16 cellular contexts compared by ENCODE assay signal in genomic region chr16:85472514-85472913, GRCh38.
A peak's percentile ranks its signal among the peaks of the same experiment; 100 is the strongest.
DNase-seq lines count a peak whose midpoint lies in the region; ATAC-seq and TF ChIP-seq lines count a peak whose summit lies in the region.
"Had no signal": no experiment of that assay in that cellular context is flagged by ENCODE, and none has a peak within 500 bp of the region (broad histone marks: within the 10 kb centered on the region; RNA-seq: fewer than 3 reads in every experiment).

No MANE protein-coding gene starts in this region.

- peak overlapping the region; percentile 23; the same call in 1 of the 2 replicates for H3K4me3 ChIP-seq in PC-9
- no peak overlapping the region for H3K4me3 ChIP-seq in lower lobe of right lung
- H3K4me3 ChIP-seq in prostate gland = no peak overlapping the region

- H4K20me1 ChIP-seq in PC-9 (ENCODE audit: insufficient read depth) = no peaks in the 10 kb centered on the region

- ATAC-seq in lower lobe of right lung = no peak
- no peak for ATAC-seq in stimulated activated naive CD8-positive, alpha-beta T cell treated with anti-CD3 and anti-CD28 coated beads, Interleukin-15, amount 100 ng/mL, for 72 hours
- ATAC-seq: Panc1, Right ventricle myocardium inferior had no signal

- intact Hi-C loops in PC-9 (cut with micrococcal nuclease; ENCODE audit: unreplicated experiment) = loop anchor here (1.0 to 5.0 kb wide), 6 partner anchors 20 to 138 kb away; no protein-coding TSS in a partner anchor
- intact Hi-C loops in lower lobe of right lung (cut with DNase I) = no loop called here
- intact Hi-C loops in prostate gland (cut with DNase I) = no loop called here

- POLR2A ChIA-PET in PC-9 (lab: Charles Lee; ENCODE audit: unreplicated experiment) = interaction anchor here (0.7 kb wide), 2 partner anchors 82 to 103 kb away, joined by 3 to 6 read pairs; no protein-coding TSS in a partner anchor
- POLR2A ChIA-PET in GM10248 (lab: Yijun Ruan, JAX) = no interaction called here

- no peaks in the 10 kb centered on the region for H3K9me3 Mint-ChIP-seq in stimulated activated naive CD8-positive, alpha-beta T cell treated with anti-CD3 and anti-CD28 coated beads, Interleukin-15, amount 100 ng/mL, for 72 hours

- 71% methylated on average over 6 of the region's 9 CpGs for WGBS in prostate gland

- H3K4me1 Mint-ChIP-seq in stimulated activated naive CD8-positive, alpha-beta T cell treated with anti-CD3 and anti-CD28 coated beads, Interleukin-15, amount 100 ng/mL, for 72 hours = peaks cover 14% of the 10 kb centered on the region

- peaks cover 17% of the 10 kb centered on the region; the same call in 1 of the 2 replicates for H3F3A ChIP-seq in PC-9 (ENCODE audit: insufficient read depth, low read depth)

- peaks cover 15% of the 10 kb centered on the region for H3K27me3 Mint-ChIP-seq in stimulated activated naive CD8-positive, alpha-beta T cell treated with anti-CD3 and anti-CD28 coated beads, Interleukin-15, amount 100 ng/mL, for 72 hours

- no TSS peak for BruUV-seq in PC-9 (replicated peaks; lab: Mats Ljungman, UMichigan)

- H3K27me3 ChIP-seq in PC-9 (ENCODE audit: insufficient read depth, low read depth) (no peaks in the 10 kb centered on the region), lower lobe of right lung (ENCODE audit: low read depth) (no peaks in the 10 kb centered on the region), prostate gland (replicated peaks; ENCODE audit: insufficient read depth) (no peaks in the 10 kb centered on the region)

- no peaks in the 10 kb centered on the region for H3K9me2 ChIP-seq in PC-9 (ENCODE audit: insufficient read depth)

- no peak overlapping the region for H3K27ac Mint-ChIP-seq in stimulated activated naive CD8-positive, alpha-beta T cell treated with anti-CD3 and anti-CD28 coated beads, Interleukin-15, amount 100 ng/mL, for 72 hours

- no peak for TF ChIP-seq POLR2A in prostate gland (IDR thresholded peaks at IDR 0.05)

- H3K27ac ChIP-seq in PC-9 (peak overlapping the region; percentile 57; the same call in 1 of the 2 replicates), lower lobe of right lung (peak overlapping the region; percentile 0), prostate gland (peak overlapping the region; percentile 24 to 37)
- H3K27ac ChIP-seq: 22Rv1 had no signal

- H3K4me1 ChIP-seq in PC-9 (replicated peaks; ENCODE audit: insufficient read depth) = peaks cover 39% of the 10 kb centered on the region
- H3K4me1 ChIP-seq in lower lobe of right lung = peaks cover 20% of the 10 kb centered on the region
- peaks cover 13% of the 10 kb centered on the region for H3K4me1 ChIP-seq in prostate gland (replicated peaks)

- H2AFZ ChIP-seq in PC-9 = no peak overlapping the region

- H3K36me3 ChIP-seq in PC-9 (ENCODE audit: low read depth) (no peaks in the 10 kb centered on the region), lower lobe of right lung (no peaks in the 10 kb centered on the region), prostate gland (no peaks in the 10 kb centered on the region)

- no peaks in the 10 kb centered on the region for H3K79me2 ChIP-seq in PC-9 (ENCODE audit: low read depth)

- TF ChIP-seq CTCF in PC-9 (conservative IDR thresholded peaks at IDR 0.05) = no peak; the same call in 1 of the 2 replicates
- TF ChIP-seq CTCF in lower lobe of right lung (IDR thresholded peaks at IDR 0.05) = no peak
- TF ChIP-seq CTCF in prostate gland (IDR thresholded peaks at IDR 0.05) = no peak
- no peak for TF ChIP-seq CTCF in GM10248 (IDR thresholded peaks at IDR 0.05; ENCODE audit: control extremely low read depth, extremely low read depth, low read depth, missing control alignments)

- H3K9me3 ChIP-seq in PC-9 (ENCODE audit: insufficient read depth, low read depth) (no peaks in the 10 kb centered on the region), lower lobe of right lung (no peaks in the 10 kb centered on the region), prostate gland (no peaks in the 10 kb centered on the region)

- peak overlapping the region; percentile 75 for H3K4me2 ChIP-seq in PC-9

- no peak overlapping the region for H3K4me3 Mint-ChIP-seq in stimulated activated naive CD8-positive, alpha-beta T cell treated with anti-CD3 and anti-CD28 coated beads, Interleukin-15, amount 100 ng/mL, for 72 hours

- DNase-seq in DMS53 (lab: John Stamatoyannopoulos, UW) = peak; percentile 31
- DNase-seq in DMS53 treated with DMSO at 0.1 percent for 48 hours (lab: John Stamatoyannopoulos, UW; ENCODE audit: unreplicated experiment) = no peak
- DNase-seq in PC-9 = no peak
- DNase-seq in lower lobe of right lung = no peak
- no peak for DNase-seq in prostate gland (ENCODE audit: low spot score)
- no peak for DNase-seq in GM10248 (ENCODE audit: extremely low spot score)
- DNase-seq in HuH-7 (ENCODE audit: low spot score) = no peak
- no peak for DNase-seq in stimulated activated naive CD8-positive, alpha-beta T cell treated with anti-CD3 and anti-CD28 coated beads, Interleukin-15, amount 100 ng/mL, for 72 hours
- DNase-seq: C1 segment of cervical spinal cord, HCEC 1CT, NCI-H1048, NCI-H1694 treated with DMSO at 0.1 percent for 48 hours, NCI-H774 had no signal

- CTCF ChIA-PET in PC-9 (lab: Charles Lee) (interaction anchor here (1.2 kb wide), 1 partner anchor 50 kb away, joined by 6 read pairs; no protein-coding TSS in a partner anchor), GM10248 (lab: Yijun Ruan, JAX) (interaction anchor here (0.9 to 2.4 kb wide), 3 partner anchors 51 to 138 kb away, joined by 3 to 8 read pairs (median 4); no protein-coding TSS in a partner anchor)

Comparison
In these comparisons a context has a peak if more than half of its experiments do, and no peak if none do; other contexts are left out.
1. H3K27ac ChIP-seq: peak in every context shown above with its lines; median percentile 57 in PC-9; 30 in prostate gland; 0 in lower lobe of right lung.